19 cellular contexts compared by ENCODE assay signal in the genomic region with DNA sequence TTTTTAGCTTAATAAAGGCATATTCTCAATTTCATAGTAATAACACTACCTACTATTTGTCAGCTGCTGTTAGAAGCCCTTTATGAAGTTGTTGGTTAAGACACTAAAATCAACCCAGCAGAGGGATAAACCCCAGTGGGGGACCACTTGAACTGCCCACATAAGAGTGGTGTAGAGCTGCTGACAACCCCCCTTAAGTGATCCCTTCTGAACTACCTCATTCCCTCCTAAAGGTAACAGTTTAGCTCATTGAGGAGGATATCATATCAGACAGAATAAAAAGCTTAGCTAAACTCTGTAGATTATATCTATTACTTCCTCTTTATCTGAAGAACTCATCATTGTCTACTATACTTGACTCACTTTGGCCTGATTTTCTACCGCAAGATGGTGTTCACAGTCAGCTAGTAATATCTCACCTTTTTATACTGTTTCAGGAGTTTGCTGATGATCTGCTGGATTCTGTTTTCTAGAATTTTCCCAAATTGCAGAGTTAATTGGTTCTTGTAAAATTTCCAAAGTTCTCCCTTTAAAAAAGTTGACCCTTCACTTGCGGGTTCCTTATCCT. TPM values are rescaled to one million over a fixed set of nuclear protein-coding genes. Genes with fewer than 3 reads are reported as not detected.
DNase-seq lines count a peak whose midpoint lies in the region; ATAC-seq, FAIRE-seq and TF ChIP-seq lines count a peak whose summit lies in the region.
"Had no signal": no experiment of that assay in that cellular context is flagged by ENCODE, and none has a peak within 500 bp of the region (broad histone marks: within the 10 kb centered on the region; RNA-seq: fewer than 3 reads in every experiment).

No MANE protein-coding gene starts in this region.

- DNase-seq in activated CD4-positive, alpha-beta T cell treated with anti-CD3 and anti-CD28 coated beads for 36 hours = no peak
- no peak for DNase-seq in activated CD4-positive, alpha-beta T cell treated with anti-CD3 and anti-CD28 coated beads for 48 hours
- DNase-seq in GM18507 (ENCODE audit: extremely low spot score, insufficient read length, low read depth) (no peak), T-helper 17 cell (no peak), type B pancreatic cell (ENCODE audit: extremely low spot score, unreplicated experiment) (no peak)
- DNase-seq in effector memory CD8-positive, alpha-beta T cell = peak; percentile 19 to 33 (median 20)
- DNase-seq: esophagus squamous epithelium, IMR-90, left ventricle myocardium superior, NCI-H1105, nucleus accumbens, retina, upper lobe of left lung had no signal

- H3K36me3 Mint-ChIP-seq in activated CD4-positive, alpha-beta T cell treated with anti-CD3 and anti-CD28 coated beads for 36 hours (ENCODE audit: low read depth) = peaks cover 81% of the 10 kb centered on the region
- H3K36me3 Mint-ChIP-seq in T-helper 17 cell (ENCODE audit: low read depth) = peaks cover 13% of the 10 kb centered on the region
- peaks cover 76% of the 10 kb centered on the region for H3K36me3 Mint-ChIP-seq in effector memory CD8-positive, alpha-beta T cell (ENCODE audit: insufficient read depth)
- H3K36me3 Mint-ChIP-seq in type B pancreatic cell = peaks cover 20% of the 10 kb centered on the region
- H3K36me3 Mint-ChIP-seq in stimulated activated memory B cell treated with anti-CD40 and anti-IgM and Interleukin-4, amounts not matched to agents 10 μg/mL and 1 μg/mL and 100 μg/mL, for 72 hours = peaks cover 64% of the 10 kb centered on the region

- intact Hi-C loops in activated CD4-positive, alpha-beta T cell treated with anti-CD3 and anti-CD28 coated beads for 36 hours (cut with DNase I, micrococcal nuclease) = loop anchor here (1.0 to 5.0 kb wide), 4 partner anchors 15 to 79 kb away; partner anchors contain the start of gene GALM (in 1 of the 2)

- FAIRE-seq in GM18507 (lab: Jason Lieb, UNC) = peak; percentile 12
- FAIRE-seq: A549, bronchial epithelial cell, GM12892 had no signal

- CTCF ChIA-PET in activated CD4-positive, alpha-beta T cell treated with anti-CD3 and anti-CD28 coated beads for 36 hours (lab: Charles Lee) = interaction anchor here (0.5 to 4.0 kb wide), 22 partner anchors 9 to 367 kb away, joined by 3 to 27 read pairs (median 4); partner anchors contain the start of genes GALM and HNRNPLL

- peaks cover 52% of the 10 kb centered on the region for H3K4me1 Mint-ChIP-seq in activated CD4-positive, alpha-beta T cell treated with anti-CD3 and anti-CD28 coated beads for 36 hours
- H3K4me1 Mint-ChIP-seq in T-helper 17 cell (peaks cover 32% of the 10 kb centered on the region), type B pancreatic cell (ENCODE audit: unreplicated experiment) (no peaks in the 10 kb centered on the region)
- H3K4me1 Mint-ChIP-seq in effector memory CD8-positive, alpha-beta T cell (ENCODE audit: low read depth in 2 of 2) = peaks cover 29 to 48% of the 10 kb centered on the region in 2 donors
- H3K4me1 Mint-ChIP-seq in stimulated activated memory B cell treated with anti-CD40 and anti-IgM and Interleukin-4, amounts not matched to agents 10 μg/mL and 1 μg/mL and 100 μg/mL, for 72 hours = no peaks in the 10 kb centered on the region

- peak; percentile 83 for ATAC-seq in activated CD4-positive, alpha-beta T cell treated with anti-CD3 and anti-CD28 coated beads for 36 hours
- ATAC-seq in T-helper 17 cell = peak; percentile 89
- ATAC-seq in effector memory CD8-positive, alpha-beta T cell (replicated peaks) = peak; percentile 88
- no peak for ATAC-seq in stimulated activated memory B cell treated with anti-CD40 and anti-IgM and Interleukin-4, amounts not matched to agents 10 μg/mL and 1 μg/mL and 100 μg/mL, for 72 hours
- no peak for ATAC-seq in GM21447 (IDR thresholded peaks at IDR 0.05; ENCODE audit: unreplicated experiment)
- ATAC-seq: A549, left ventricle myocardium superior had no signal

- POLR2A ChIA-PET in activated CD4-positive, alpha-beta T cell treated with anti-CD3 and anti-CD28 coated beads for 36 hours (lab: Charles Lee) = interaction anchor here (0.7 to 1.9 kb wide), 5 partner anchors 9 to 128 kb away, joined by 3 to 13 read pairs (median 4); partner anchors contain the start of genes HNRNPLL and SRSF7

- H3K9me3 Mint-ChIP-seq in activated CD4-positive, alpha-beta T cell treated with anti-CD3 and anti-CD28 coated beads for 36 hours (ENCODE audit: low read depth) = no peaks in the 10 kb centered on the region
- no peaks in the 10 kb centered on the region for H3K9me3 Mint-ChIP-seq in effector memory CD8-positive, alpha-beta T cell
- no peaks in the 10 kb centered on the region for H3K9me3 Mint-ChIP-seq in type B pancreatic cell
- no peaks in the 10 kb centered on the region for H3K9me3 Mint-ChIP-seq in stimulated activated memory B cell treated with anti-CD40 and anti-IgM and Interleukin-4, amounts not matched to agents 10 μg/mL and 1 μg/mL and 100 μg/mL, for 72 hours

- peak overlapping the region; percentile 79 for H3K27ac Mint-ChIP-seq in activated CD4-positive, alpha-beta T cell treated with anti-CD3 and anti-CD28 coated beads for 36 hours
- peak overlapping the region; percentile 98 for H3K27ac Mint-ChIP-seq in T-helper 17 cell
- H3K27ac Mint-ChIP-seq in effector memory CD8-positive, alpha-beta T cell = peak overlapping the region; percentile 97
- H3K27ac Mint-ChIP-seq in type B pancreatic cell = no peak overlapping the region
- no peak overlapping the region for H3K27ac Mint-ChIP-seq in stimulated activated memory B cell treated with anti-CD40 and anti-IgM and Interleukin-4, amounts not matched to agents 10 μg/mL and 1 μg/mL and 100 μg/mL, for 72 hours

- TF ChIP-seq CTCF in type B pancreatic cell (conservative IDR thresholded peaks at IDR 0.05) = no peak

- H3K9me3 ChIP-seq in T-helper 17 cell (ENCODE audit: control insufficient read depth, low read length, poor library complexity, severe bottlenecking) = no peaks in the 10 kb centered on the region
- H3K9me3 ChIP-seq: A549, BLaER1, esophagus squamous epithelium, upper lobe of left lung had no signal

- peak overlapping the region; percentile 45 for H3K4me3 Mint-ChIP-seq in activated CD4-positive, alpha-beta T cell treated with anti-CD3 and anti-CD28 coated beads for 36 hours
- H3K4me3 Mint-ChIP-seq in T-helper 17 cell (peak overlapping the region; percentile 76), type B pancreatic cell (no peak overlapping the region)
- peak overlapping the region; percentile 75 to 83 for H3K4me3 Mint-ChIP-seq in effector memory CD8-positive, alpha-beta T cell
- no peak overlapping the region for H3K4me3 Mint-ChIP-seq in stimulated activated memory B cell treated with anti-CD40 and anti-IgM and Interleukin-4, amounts not matched to agents 10 μg/mL and 1 μg/mL and 100 μg/mL, for 72 hours

- H3K27me3 Mint-ChIP-seq in activated CD4-positive, alpha-beta T cell treated with anti-CD3 and anti-CD28 coated beads for 36 hours = no peaks in the 10 kb centered on the region
- no peaks in the 10 kb centered on the region for H3K27me3 Mint-ChIP-seq in T-helper 17 cell
- no peaks in the 10 kb centered on the region for H3K27me3 Mint-ChIP-seq in effector memory CD8-positive, alpha-beta T cell
- no peaks in the 10 kb centered on the region for H3K27me3 Mint-ChIP-seq in type B pancreatic cell
- no peaks in the 10 kb centered on the region for H3K27me3 Mint-ChIP-seq in stimulated activated memory B cell treated with anti-CD40 and anti-IgM and Interleukin-4, amounts not matched to agents 10 μg/mL and 1 μg/mL and 100 μg/mL, for 72 hours

RNA-seq across cellular contexts. Expression of gene GALM, which starts 16.2 kb away (rescaled TPM):
- total RNA-seq in activated CD4-positive, alpha-beta T cell treated with anti-CD3 and anti-CD28 coated beads for 36 hours = 10 to 100 TPM; 56.0 to 57.8 TPM
- total RNA-seq in T-helper 17 cell (10 to 100 TPM; 18.5 to 28.3 TPM), type B pancreatic cell (ENCODE audit: low replicate concordance) (14.0 and 16.1 TPM in 2 replicates)

Comparison
In these comparisons a context has a peak if more than half of its experiments do, and no peak if none do; other contexts are left out.
1. ATAC-seq: peak in activated CD4-positive, alpha-beta T cell treated with anti-CD3 and anti-CD28 coated beads for 36 hours (single experiment), T-helper 17 cell (single experiment) and effector memory CD8-positive, alpha-beta T cell (single experiment); none in stimulated activated memory B cell treated with anti-CD40 and anti-IgM and Interleukin-4, amounts not matched to agents 10 μg/mL and 1 μg/mL and 100 μg/mL, for 72 hours (single experiment) and GM21447 (single experiment).
2. DNase-seq: peak in effector memory CD8-positive, alpha-beta T cell (3 of 3); none in activated CD4-positive, alpha-beta T cell treated with anti-CD3 and anti-CD28 coated beads for 36 hours (single experiment), activated CD4-positive, alpha-beta T cell treated with anti-CD3 and anti-CD28 coated beads for 48 hours (single experiment), GM18507 (single experiment), T-helper 17 cell (0 of 3) and type B pancreatic cell (single experiment).
3. H3K27ac Mint-ChIP-seq: peak in activated CD4-positive, alpha-beta T cell treated with anti-CD3 and anti-CD28 coated beads for 36 hours (single experiment), T-helper 17 cell (single experiment) and effector memory CD8-positive, alpha-beta T cell (2 of 2); none in type B pancreatic cell (single experiment) and stimulated activated memory B cell treated with anti-CD40 and anti-IgM and Interleukin-4, amounts not matched to agents 10 μg/mL and 1 μg/mL and 100 μg/mL, for 72 hours (single experiment).
4. H3K4me3 Mint-ChIP-seq: peak in activated CD4-positive, alpha-beta T cell treated with anti-CD3 and anti-CD28 coated beads for 36 hours (single experiment), T-helper 17 cell (single experiment) and effector memory CD8-positive, alpha-beta T cell (2 of 2); none in type B pancreatic cell (single experiment) and stimulated activated memory B cell treated with anti-CD40 and anti-IgM and Interleukin-4, amounts not matched to agents 10 μg/mL and 1 μg/mL and 100 μg/mL, for 72 hours (single experiment).